In genomic region chrX:56767413-56768119, GRCh38 we compare ENCODE assay signal across 8 cellular contexts. TPM values are rescaled to one million over a fixed set of nuclear protein-coding genes. Genes with fewer than 3 reads are reported as not detected.
DNase-seq lines count a peak whose midpoint lies in the region; ATAC-seq, FAIRE-seq and TF ChIP-seq lines count a peak whose summit lies in the region.
"Not testable (repeated sequence)": the region's sequence is repeated elsewhere in the genome, so short reads cannot be mapped to it uniquely, and the experiment has no call there.

No MANE protein-coding gene starts in this region.

- TF ChIP-seq POLR2A in GM19099 (IDR thresholded peaks at IDR 0.05; ENCODE audit: extremely low read depth, insufficient read length, low read depth) (peak; percentile 46), GM12878 (IDR thresholded peaks at IDR 0.05; ENCODE audit: low read depth, low read length) (peak; percentile 48; the same call in 1 of the 2 replicates)

- H3K79me2 ChIP-seq in GM12878 (ENCODE audit: control insufficient read depth, insufficient read depth, low read length) = not testable (repeated sequence)

- peak overlapping the region; percentile 11; the same call in 1 of the 2 replicates for H2AFZ ChIP-seq in GM12878 (ENCODE audit: control insufficient read depth, low read depth, low read length)

- in situ Hi-C loops in GM12878 (cut with MboI) = not testable (repeated sequence)

- not testable (repeated sequence) for H4K20me1 ChIP-seq in BLaER1; GM12878 (ENCODE audit: control insufficient read depth, insufficient read depth)

- H3K4me1 ChIP-seq in BLaER1 (peaks cover 45% of the 10 kb centered on the region), GM12878 (ENCODE audit: control insufficient read depth, insufficient read depth, low read length) (peaks cover 27% of the 10 kb centered on the region), mucosa of rectum (ENCODE audit: control insufficient read depth in 2 of 2, insufficient read depth in 2 of 2, low read length in 2 of 2) (peaks cover 9 to 14% of the 10 kb centered on the region in 2 donors), skeletal muscle tissue (ENCODE audit: control insufficient read depth in 3 of 3, insufficient read depth in 3 of 3, low read length in 3 of 3) (peaks cover 9 to 35% (median 10%) of the 10 kb centered on the region in 3 donors)

- not testable (repeated sequence) for FAIRE-seq in GM12878 (lab: Jason Lieb, UNC)
- peak; percentile 89 for FAIRE-seq in frontal cortex (lab: Jason Lieb, UNC)

- TF ChIP-seq RAD21 in GM12878 (IDR thresholded peaks at IDR 0.05; ENCODE audit: insufficient read depth, low read depth, low read length) = not testable (repeated sequence)

- 54% methylated on average over 24 of the region's 39 CpGs for WGBS in GM12878 (ENCODE audit: insufficient coverage, insufficient replicate concordance, low lambda C conversion rate, missing lambda C conversion rate)

- CTCF ChIA-PET in GM12878 (lab: Yijun Ruan, JAX) = not testable (repeated sequence)

- H3K27ac ChIP-seq in BLaER1 = peak overlapping the region; percentile 95
- H3K27ac ChIP-seq in GM12878 (ENCODE audit: control insufficient read depth, insufficient read depth) = peak overlapping the region; percentile 90
- peak overlapping the region in 1 of 2 donors; percentile 58 for H3K27ac ChIP-seq in mucosa of rectum (ENCODE audit: low read depth in 2 of 2, low read length in 2 of 2)
- H3K27ac ChIP-seq in skeletal muscle tissue (ENCODE audit: low read depth, low read length) = peak overlapping the region; percentile 51

- RAD21 ChIA-PET in GM12878 (lab: Charles Lee; ENCODE audit: unreplicated experiment) = interaction anchor here (1.0 kb wide), 1 partner anchor 20 kb away, joined by 3 read pairs; no protein-coding TSS in a partner anchor

- peaks cover 11% of the 10 kb centered on the region for H3K36me3 ChIP-seq in BLaER1
- not testable (repeated sequence) for H3K36me3 ChIP-seq in GM12878 (ENCODE audit: control insufficient read depth in 2 of 2, insufficient read depth in 2 of 2, low read length in 1 of 2); mucosa of rectum (ENCODE audit: control insufficient read depth in 2 of 2, insufficient read depth in 2 of 2, low read length in 2 of 2); skeletal muscle tissue (ENCODE audit: control insufficient read depth in 3 of 3, insufficient read depth in 3 of 3, low read length in 3 of 3)

- BruUV-seq in GM12878 (replicated peaks; lab: Mats Ljungman, UMichigan) = not testable (repeated sequence)

- peak overlapping the region; percentile 69 for H3K4me3 ChIP-seq in BLaER1
- H3K4me3 ChIP-seq in GM12878 = peak overlapping the region; percentile 74
- H3K4me3 ChIP-seq in mucosa of rectum (ENCODE audit: low read length in 2 of 2) = peak overlapping the region; percentile 71 to 79
- H3K4me3 ChIP-seq in skeletal muscle tissue (ENCODE audit: low read length in 3 of 3) = peak overlapping the region in 1 of 3 donors; percentile 70

- SMC1A ChIA-PET in GM12878 (lab: Charles Lee; ENCODE audit: uncharacterized antibody, unreplicated experiment) = not testable (repeated sequence)

- POLR2A ChIA-PET in GM12878 (lab: Charles Lee) = not testable (repeated sequence)

- H3K9ac ChIP-seq in BLaER1 = peak overlapping the region; percentile 76
- H3K9ac ChIP-seq in GM12878 (ENCODE audit: control insufficient read depth, insufficient read depth, low read length) = peak overlapping the region; percentile 71
- H3K9ac ChIP-seq in mucosa of rectum (ENCODE audit: low read depth in 1 of 2, low read length in 2 of 2) = peak overlapping the region in 1 of 2 donors; percentile 75
- peak overlapping the region in 1 of 3 donors; percentile 69 for H3K9ac ChIP-seq in skeletal muscle tissue (ENCODE audit: low read depth in 1 of 3, low read length in 3 of 3)

- H3K9me3 ChIP-seq in BLaER1; GM12878 (replicated peaks; ENCODE audit: control insufficient read depth, insufficient read depth, low read length); mucosa of rectum (ENCODE audit: control insufficient read depth in 2 of 2, low read length in 2 of 2); skeletal muscle tissue (ENCODE audit: control insufficient read depth in 3 of 3, low read length in 3 of 3): not testable (repeated sequence)

- intact Hi-C loops in GM12878 (cut with micrococcal nuclease; ENCODE audit: unreplicated experiment) = not testable (repeated sequence)

- peak overlapping the region; percentile 90 for H3K4me2 ChIP-seq in BLaER1
- peak overlapping the region; percentile 77; the same call in 1 of the 2 replicates for H3K4me2 ChIP-seq in GM12878 (ENCODE audit: control insufficient read depth, insufficient read depth)

- ATAC-seq in HG02852 (IDR thresholded peaks at IDR 0.05; ENCODE audit: unreplicated experiment) (peak; percentile 30), GM12878 (peak; percentile 50)

- DNase-seq in SK-N-DZ (ENCODE audit: low spot score) = peak; percentile 32
- DNase-seq in GM12878 (ENCODE audit: low read depth, low spot score); frontal cortex (ENCODE audit: low spot score in 2 of 2): not testable (repeated sequence)

- H3K27me3 ChIP-seq in BLaER1; GM12878 (replicated peaks in 1 of 2; ENCODE audit: control insufficient read depth in 2 of 2, insufficient read depth in 2 of 2, low read length in 1 of 2); mucosa of rectum (ENCODE audit: control insufficient read depth in 2 of 2, insufficient read depth in 2 of 2, low read length in 2 of 2); skeletal muscle tissue (ENCODE audit: control insufficient read depth in 3 of 3, insufficient read depth in 3 of 3, low read length in 3 of 3): not testable (repeated sequence)

- not testable (repeated sequence) for TF ChIP-seq CTCF in GM12878 (IDR thresholded peaks at IDR 0.05 in 2 of 3, conservative IDR thresholded peaks at IDR 0.05 in 1 of 3; ENCODE audit: control insufficient read depth in 2 of 3, extremely low read depth in 1 of 3, insufficient read depth in 1 of 3, low read depth in 3 of 3, low read length in 3 of 3)

- not testable (repeated sequence) for TF ChIP-seq EP300 in GM12878 (IDR thresholded peaks at IDR 0.05; ENCODE audit: borderline replicate concordance in 1 of 2, control insufficient read depth in 1 of 2, low read depth in 2 of 2, low read length in 2 of 2)

TF ChIP-seq in GM12878, 131 proteins besides CTCF, POLR2A, EP300 and RAD21:
- TF ChIP-seq IKZF1 (conservative IDR thresholded peaks at IDR 0.05) (peak; percentile 35), ZNF384 (IDR thresholded peaks at IDR 0.05; ENCODE audit: borderline replicate concordance, low read depth, low read length) (peak; percentile 59; the same call in 1 of the 2 replicates)

RNA-seq across cellular contexts. Expression of gene NBDY, which starts 38.5 kb away (rescaled TPM):
- polyA plus RNA-seq in SK-N-DZ (2014; cell fraction: cytosol; rRNA removed) = 10.3 and 12.6 TPM in 2 replicates
- 3.9 and 7.2 TPM in 2 replicates for polyA plus RNA-seq in SK-N-DZ (2014; cell fraction: nucleus; rRNA removed)
- 11.0 and 16.2 TPM in 2 replicates for total RNA-seq in GM12878 (2013; cell fraction: nucleolus; rRNA removed)
- total RNA-seq in GM12878 (2014; rRNA removed) (7.8 and 10.8 TPM in 2 replicates), GM12878 (2014; rRNA removed; fragmentation: Illumina TruSeq; extraction: Trizol) (10.9 and 12.8 TPM in 2 replicates), GM12878 (2021) (40.7 and 41.9 TPM in 2 replicates), frontal cortex (8.6 TPM), skeletal muscle tissue (3.7 TPM)
- polyA plus RNA-seq in GM12878 (2011; ENCODE audit: low read depth) = 24.2 TPM
- polyA plus RNA-seq in GM12878 (2011; rRNA removed) (32.1 and 33.6 TPM in 2 replicates), GM12878 (2014; fragmentation: Illumina TruSeq; extraction: Trizol) (56.4 and 82.3 TPM in 2 replicates), GM12878 (2014; fragmentation: Nextera tagmentation; extraction: Ambion mirVana) (100 to 1,000 TPM; 113 to 115 TPM), GM12878 (2014; rRNA removed) (29.0 and 37.3 TPM in 2 replicates), GM12878 (2016; fragmentation: Nextera tagmentation; extraction: Ambion mirVana) (100 to 1,000 TPM; 108 to 122 TPM)
- polyA plus RNA-seq in GM12878 (2011; cell fraction: cytosol; rRNA removed) = 42.9 and 44.8 TPM in 2 replicates
- polyA plus RNA-seq in GM12878 (2011; cell fraction: nucleus; rRNA removed) = 26.5 and 27.1 TPM in 2 replicates
- 33.3 and 41.9 TPM in 2 replicates for polyA plus RNA-seq in GM12878 (2012)
- polyA minus RNA-seq in GM12878 (2011; rRNA and poly(A)+ RNA removed) = 12.5 and 14.9 TPM in 2 replicates
- polyA minus RNA-seq in GM12878 (2011; cell fraction: cytosol; rRNA and poly(A)+ RNA removed) = 13.2 and 19.8 TPM in 2 replicates
- polyA minus RNA-seq in GM12878 (2011; cell fraction: nucleus; rRNA and poly(A)+ RNA removed) = 17.5 and 20.1 TPM in 2 replicates
